7 cellular contexts compared by ENCODE assay signal in the genomic region with DNA sequence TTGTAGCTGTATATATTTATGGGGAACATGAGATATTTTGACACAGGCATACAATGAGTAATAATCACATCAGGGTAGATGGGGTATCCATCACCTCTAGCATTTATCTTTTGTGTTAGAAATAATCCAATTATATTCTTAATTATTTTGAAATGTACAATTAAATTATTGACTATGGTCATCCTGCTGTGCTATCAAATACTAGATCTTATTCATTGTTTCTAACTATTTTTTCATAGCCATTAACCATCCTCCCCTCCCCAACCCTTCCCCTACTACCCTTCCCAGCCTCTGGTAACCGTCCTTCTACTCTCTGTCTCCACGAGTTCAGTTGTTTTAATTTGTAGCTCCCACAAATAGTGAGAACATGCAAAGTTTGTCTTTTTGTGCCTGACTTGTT. TPM values are rescaled to one million over a fixed set of nuclear protein-coding genes. Genes with fewer than 3 reads are reported as not detected.
"Had no signal": no experiment of that assay in that cellular context is flagged by ENCODE, and none has a peak within 500 bp of the region (broad histone marks: within the 10 kb centered on the region; RNA-seq: fewer than 3 reads in every experiment).

No MANE protein-coding gene starts in this region.

- ATAC-seq: GM23338 had no signal

- H2AFZ ChIP-seq: GM23338 had no signal

- DNase-seq: H9, HCEC 1CT had no signal

- H3K4me3 Mint-ChIP-seq: GM23338, H9, IgD-negative memory B cell had no signal

- FAIRE-seq: H1, HTR-8/SVneo had no signal

- H3K4me1 Mint-ChIP-seq: GM23338 had no signal

- H3K27ac Mint-ChIP-seq: GM23338, H9 had no signal

- H3K4me2 ChIP-seq: GM23338 had no signal

- H3K4me3 ChIP-seq: GM23338 had no signal

- H3K27me3 Mint-ChIP-seq: IgD-negative memory B cell had no signal

- H3K9me3 Mint-ChIP-seq: GM23338, H9, IgD-negative memory B cell had no signal

RNA-seq across cellular contexts. Expression of a gene that starts 28.5 kb away (rescaled TPM):
- total RNA-seq: HT-29 had no signal
